Comparison of ENCODE assay signal across 1 cellular context in the genomic region with DNA sequence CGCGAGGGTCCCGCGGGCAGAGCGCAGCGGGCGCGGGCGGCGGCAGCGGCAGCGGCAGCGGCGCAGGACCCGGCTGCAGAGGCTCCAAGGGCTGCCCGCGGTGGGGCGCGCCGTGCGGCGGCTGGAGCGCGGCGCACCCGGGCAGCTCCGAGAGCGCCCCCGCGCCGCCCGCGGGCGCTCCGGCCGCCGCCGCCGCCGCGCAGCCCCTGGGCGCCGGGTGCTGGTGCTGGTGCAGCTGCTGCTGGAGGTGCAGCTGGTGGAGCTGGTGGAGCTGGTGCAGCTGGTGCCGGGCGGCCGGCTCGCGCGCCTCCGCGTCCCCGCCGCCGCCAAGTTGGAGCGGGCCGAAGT.
TF ChIP-seq lines count a peak whose summit lies in the region.

No MANE protein-coding gene starts in this region.

TF ChIP-seq in HEK293T, 16 proteins besides CTCF, POLR2A, EP300 and RAD21 (continued from another document):
- no peak for TF ChIP-seq ARNT (IDR thresholded peaks at IDR 0.05)
- no peak for TF ChIP-seq FOXM1 (IDR thresholded peaks at IDR 0.05; ENCODE audit: borderline replicate concordance)
- TF ChIP-seq SP1 (IDR thresholded peaks at IDR 0.05): no peak
- TF ChIP-seq HDGF (IDR thresholded peaks at IDR 0.05; ENCODE audit: borderline replicate concordance): no peak
- no peak for TF ChIP-seq L3MBTL2 (conservative IDR thresholded peaks at IDR 0.05)
- no peak for TF ChIP-seq SUZ12 (IDR thresholded peaks at IDR 0.05)
- no peak for TF ChIP-seq FOXK2 (IDR thresholded peaks at IDR 0.05)
